Comparison of ENCODE assay signal across 14 cellular contexts in genomic region chr4:38114435-38114834, GRCh38.
A peak's percentile ranks its signal among the peaks of the same experiment; 100 is the strongest.
DNase-seq lines count a peak whose midpoint lies in the region; ATAC-seq and TF ChIP-seq lines count a peak whose summit lies in the region.
"Had no signal": no experiment of that assay in that cellular context is flagged by ENCODE, and none has a peak within 500 bp of the region (broad histone marks: within the 10 kb centered on the region; RNA-seq: fewer than 3 reads in every experiment).

No MANE protein-coding gene starts in this region.

- in situ Hi-C loops in ACHN (cut with HindIII; ENCODE audit: low pct_ligation_motif_present, low pct_unique_long_range_greater_than_20kb, low sequenced_read_pairs) = no loop called here

- H3K36me3 Mint-ChIP-seq in nephron (ENCODE audit: low read depth) = peaks cover 41% of the 10 kb centered on the region
- H3K36me3 Mint-ChIP-seq in effector memory CD8-positive, alpha-beta T cell (ENCODE audit: insufficient read depth) = peaks cover 23% of the 10 kb centered on the region

- TF ChIP-seq POLR2A in gastroesophageal sphincter (IDR thresholded peaks at IDR 0.05) (no peak), body of pancreas (IDR thresholded peaks at IDR 0.05) (no peak)

- intact Hi-C loops in body of pancreas (cut with DNase I) = no loop called here

- no peaks in the 10 kb centered on the region for H3K27me3 ChIP-seq in gastroesophageal sphincter
- no peaks in the 10 kb centered on the region for H3K27me3 ChIP-seq in body of pancreas
- H3K27me3 ChIP-seq: tibial nerve had no signal

- H3K27ac Mint-ChIP-seq in nephron = peak overlapping the region; percentile 91 to 94 (median 93)
- H3K27ac Mint-ChIP-seq in effector memory CD8-positive, alpha-beta T cell = peak overlapping the region in 1 of 2 donors; percentile 42
- H3K27ac Mint-ChIP-seq: activated naive CD4-positive, alpha-beta T cell treated with anti-CD3 and anti-CD28 coated beads, Interleukin-2, amount 50 U/mL, for 24 hours had no signal

- H3K9me3 Mint-ChIP-seq in nephron = no peaks in the 10 kb centered on the region
- H3K9me3 Mint-ChIP-seq in effector memory CD8-positive, alpha-beta T cell = no peaks in the 10 kb centered on the region
- H3K9me3 Mint-ChIP-seq: activated naive CD4-positive, alpha-beta T cell treated with anti-CD3 and anti-CD28 coated beads, Interleukin-2, amount 50 U/mL, for 24 hours had no signal

- H3K27ac ChIP-seq in RWPE1 = peak overlapping the region; percentile 86
- H3K27ac ChIP-seq in gastroesophageal sphincter = peak overlapping the region in 3 of 4 donors; percentile 17 to 46 (median 44)
- no peak overlapping the region for H3K27ac ChIP-seq in body of pancreas
- H3K27ac ChIP-seq: A549 had no signal

- no peaks in the 10 kb centered on the region for H3K27me3 Mint-ChIP-seq in nephron (ENCODE audit: low read depth)
- H3K27me3 Mint-ChIP-seq in effector memory CD8-positive, alpha-beta T cell = no peaks in the 10 kb centered on the region
- H3K27me3 Mint-ChIP-seq: activated naive CD4-positive, alpha-beta T cell treated with anti-CD3 and anti-CD28 coated beads, Interleukin-2, amount 50 U/mL, for 24 hours had no signal

- H3K9me3 ChIP-seq in gastroesophageal sphincter (no peaks in the 10 kb centered on the region), body of pancreas (no peaks in the 10 kb centered on the region)
- H3K9me3 ChIP-seq: A549, tibial nerve had no signal

- DNase-seq in AG08395 (ENCODE audit: low spot score) = peak; percentile 29
- no peak for DNase-seq in RWPE1 (ENCODE audit: low spot score)
- no peak for DNase-seq in left lobe of liver (ENCODE audit: low spot score)
- DNase-seq in ACHN = no peak
- DNase-seq in body of pancreas = no peak
- DNase-seq in effector memory CD8-positive, alpha-beta T cell = no peak
- DNase-seq: cerebellar nuclear complex, GOT3, NCI-H2081 treated with DMSO at 0.1 percent for 48 hours had no signal

- 0 to 19% methylated on average over 1 to 4 of the region's 4 CpGs for WGBS in gastroesophageal sphincter (ENCODE audit: low coverage in 1 of 2), 2 donors
- 62 to 67% methylated on average over 4 of the region's 4 CpGs for WGBS in body of pancreas, 2 donors

- ATAC-seq in gastroesophageal sphincter (peak; percentile 40), left lobe of liver (no peak), body of pancreas (no peak)
- no peak for ATAC-seq in effector memory CD8-positive, alpha-beta T cell (replicated peaks)
- ATAC-seq: A549 had no signal

- H3K4me1 ChIP-seq in gastroesophageal sphincter = peaks cover 0 to 29% (median 0%) of the 10 kb centered on the region in 3 donors
- peaks cover 42% of the 10 kb centered on the region for H3K4me1 ChIP-seq in body of pancreas

- CTCF ChIA-PET in RWPE1 (lab: Yijun Ruan, JAX) = interaction anchor here (0.6 to 0.7 kb wide), 3 partner anchors 60 to 567 kb away, joined by 3 to 8 read pairs (median 3); no protein-coding TSS in a partner anchor

- H3K36me3 ChIP-seq in gastroesophageal sphincter = peaks cover 0 to 71% of the 10 kb centered on the region in 2 donors
- no peaks in the 10 kb centered on the region for H3K36me3 ChIP-seq in body of pancreas (replicated peaks in 1 of 2; ENCODE audit: insufficient read depth in 1 of 2, low read depth in 2 of 2)

- H3K4me3 Mint-ChIP-seq in nephron = no peak overlapping the region
- H3K4me3 Mint-ChIP-seq in effector memory CD8-positive, alpha-beta T cell = no peak overlapping the region
- H3K4me3 Mint-ChIP-seq: activated naive CD4-positive, alpha-beta T cell treated with anti-CD3 and anti-CD28 coated beads, Interleukin-2, amount 50 U/mL, for 24 hours had no signal

- peaks cover 68% of the 10 kb centered on the region for H3K4me1 Mint-ChIP-seq in nephron
- H3K4me1 Mint-ChIP-seq in effector memory CD8-positive, alpha-beta T cell (ENCODE audit: low read depth in 2 of 2) = peaks cover 0 to 4% of the 10 kb centered on the region in 2 donors
- H3K4me1 Mint-ChIP-seq: activated naive CD4-positive, alpha-beta T cell treated with anti-CD3 and anti-CD28 coated beads, Interleukin-2, amount 50 U/mL, for 24 hours had no signal

- H3K4me3 ChIP-seq in gastroesophageal sphincter = no peak overlapping the region
- no peak overlapping the region for H3K4me3 ChIP-seq in body of pancreas
- H3K4me3 ChIP-seq: A549, tibial nerve had no signal

- POLR2A ChIA-PET in RWPE1 (lab: Yijun Ruan, JAX; ENCODE audit: low non-redundant PET) = interaction anchor here (0.6 kb wide), 2 partner anchors 47 to 611 kb away, joined by 3 read pairs; no protein-coding TSS in a partner anchor

- TF ChIP-seq EP300 in gastroesophageal sphincter (IDR thresholded peaks at IDR 0.05) = no peak

- no peak for TF ChIP-seq CTCF in RWPE1 (conservative IDR thresholded peaks at IDR 0.05; ENCODE audit: low read depth)
- no peak for TF ChIP-seq CTCF in gastroesophageal sphincter (IDR thresholded peaks at IDR 0.05)
- no peak for TF ChIP-seq CTCF in nephron (IDR thresholded peaks at IDR 0.05; ENCODE audit: unreplicated experiment in 3 of 3)
- TF ChIP-seq CTCF in body of pancreas (IDR thresholded peaks at IDR 0.05) = no peak

Comparison
In these comparisons a context has a peak if more than half of its experiments do, and no peak if none do; other contexts are left out.
1. H3K27ac ChIP-seq: peak in RWPE1 (single experiment) and gastroesophageal sphincter (3 of 4); none in body of pancreas (0 of 4).